ENCODE assay signal across 8 cellular contexts in genomic region chr9:95509851-95510529, GRCh38. TPM values are rescaled to one million over a fixed set of nuclear protein-coding genes. Genes with fewer than 3 reads are reported as not detected.
DNase-seq lines count a peak whose midpoint lies in the region; ATAC-seq and TF ChIP-seq lines count a peak whose summit lies in the region.

No MANE protein-coding gene starts in this region.

- POLR2A ChIA-PET in WTC11 (lab: Charles Lee) = interaction anchor here (1.3 kb wide), 1 partner anchor 13 kb away, joined by 3 read pairs; no protein-coding TSS in a partner anchor

- TF ChIP-seq POLR2A in gastroesophageal sphincter (IDR thresholded peaks at IDR 0.05) = no peak

- H3K27me3 ChIP-seq in gastroesophageal sphincter = no peaks in the 10 kb centered on the region
- H3K27me3 ChIP-seq in rectal smooth muscle tissue (ENCODE audit: control insufficient read depth, insufficient read depth, low read length) = peaks cover under 1% of the 10 kb centered on the region

- no peaks in the 10 kb centered on the region for H3K9me3 Mint-ChIP-seq in WTC11

- no peaks in the 10 kb centered on the region for H3K36me3 Mint-ChIP-seq in WTC11

- CTCF ChIA-PET in WTC11 (lab: Charles Lee) = interaction anchor here (0.7 to 1.3 kb wide), 3 partner anchors 27 to 327 kb away, joined by 3 to 4 read pairs (median 3); no protein-coding TSS in a partner anchor

- H3K27ac Mint-ChIP-seq in WTC11 = peak overlapping the region; percentile 99

- H3K9ac ChIP-seq in rectal smooth muscle tissue (ENCODE audit: low read length) = peak overlapping the region; percentile 11

- H3K4me1 ChIP-seq in gastroesophageal sphincter (peaks cover 0 to 31% (median 0%) of the 10 kb centered on the region in 3 donors), rectal smooth muscle tissue (ENCODE audit: control insufficient read depth, insufficient read depth, low read length) (peaks cover 10% of the 10 kb centered on the region)

- ATAC-seq in WTC11 (no peak), gastroesophageal sphincter (no peak)

- H3K27ac ChIP-seq in 22Rv1 (peak overlapping the region; percentile 97), gastroesophageal sphincter (peak overlapping the region; percentile 35 to 96 (median 92)), rectal smooth muscle tissue (ENCODE audit: low read depth, low read length) (peak overlapping the region; percentile 55)

- peak overlapping the region; percentile 75 for H3K4me3 ChIP-seq in GM08714 (ENCODE audit: low read length)
- H3K4me3 ChIP-seq in gastroesophageal sphincter = peak overlapping the region; percentile 69 to 92
- H3K4me3 ChIP-seq in rectal smooth muscle tissue (ENCODE audit: low read length) = peak overlapping the region; percentile 81

- H3K4me1 Mint-ChIP-seq in WTC11 = peaks cover 41% of the 10 kb centered on the region

- no peaks in the 10 kb centered on the region for H3K36me3 ChIP-seq in gastroesophageal sphincter
- H3K36me3 ChIP-seq in rectal smooth muscle tissue (ENCODE audit: control insufficient read depth, insufficient read depth, low read length) = no peaks in the 10 kb centered on the region

- WGBS in gastroesophageal sphincter (ENCODE audit: low coverage in 1 of 2), 2 donors = 0 to 1% methylated on average over 26 to 29 of the region's 29 CpGs

- H3K4me3 Mint-ChIP-seq in WTC11 = peak overlapping the region; percentile 93

- DNase-seq in WTC11 (ENCODE audit: low spot score) (no peak), NOMO-1 treated with dmso at 0.1 percent for 144 hours (lab: John Stamatoyannopoulos, UW; ENCODE audit: unreplicated experiment) (no peak), Kasumi-1 (lab: John Stamatoyannopoulos, UW) (no peak)
- DNase-seq in stimulated activated CD4-positive, alpha-beta T cell treated with anti-CD3 and anti-CD28 coated beads, Interleukin-4, amount 100 ng/mL, for 24 hours = no peak

- peaks cover 30% of the 10 kb centered on the region for H3K27me3 Mint-ChIP-seq in WTC11 (ENCODE audit: low read depth)

- TF ChIP-seq CTCF in 22Rv1 (IDR thresholded peaks at IDR 0.05) = no peak
- no peak for TF ChIP-seq CTCF in WTC11 (IDR thresholded peaks at IDR 0.05)
- no peak for TF ChIP-seq CTCF in gastroesophageal sphincter (IDR thresholded peaks at IDR 0.05)

- H3K9me3 ChIP-seq in gastroesophageal sphincter = no peaks in the 10 kb centered on the region

- no peak for TF ChIP-seq EP300 in gastroesophageal sphincter (IDR thresholded peaks at IDR 0.05)

TF ChIP-seq in WTC11, 78 proteins besides CTCF, POLR2A, EP300 and RAD21:
- TF ChIP-seq GTF2I (CRISPR knock-in tag; conservative IDR thresholded peaks at IDR 0.05) (no peak), USF1 (CRISPR knock-in tag; IDR thresholded peaks at IDR 0.05) (no peak), CREB1 (CRISPR knock-in tag; IDR thresholded peaks at IDR 0.05) (no peak), ZNF671 (CRISPR knock-in tag; IDR thresholded peaks at IDR 0.05) (no peak)

RNA-seq across cellular contexts. Expression of gene PTCH1, which starts 6.8 kb away (rescaled TPM):
- 27.9 to 38.0 TPM (median 30.9 TPM) in 3 replicates for total RNA-seq in WTC11 (2021)
- total RNA-seq in gastroesophageal sphincter = 10 to 100 TPM; 12.5 to 20.3 (median 15.5) TPM
